Comparison of ENCODE assay signal across 1 cellular context in the genomic region with DNA sequence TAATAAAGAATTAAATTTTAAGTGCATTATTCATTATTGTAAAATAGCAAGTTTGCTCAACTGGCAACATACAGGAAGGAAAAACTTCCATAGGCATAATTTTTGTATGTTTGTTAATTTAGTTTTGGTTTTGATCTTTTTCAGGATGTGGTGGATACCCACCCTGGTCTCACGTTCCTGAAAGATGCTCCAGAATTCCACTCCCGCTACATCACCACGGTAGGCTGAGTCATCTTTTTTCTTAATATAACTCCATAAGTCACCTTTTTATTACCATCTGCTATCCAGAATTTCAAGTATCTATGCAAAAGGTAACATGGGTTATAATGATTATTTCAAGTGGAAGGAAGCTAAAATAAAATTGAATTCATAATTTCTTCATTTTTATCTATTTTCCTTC.
TF ChIP-seq lines count a peak whose summit lies in the region.

No MANE protein-coding gene starts in this region.

TF ChIP-seq in IMR-90, 13 proteins besides CTCF, POLR2A, EP300 and RAD21:
- TF ChIP-seq MAZ (IDR thresholded peaks at IDR 0.05; ENCODE audit: borderline replicate concordance, low read depth, low read length) (no peak), RFX5 (IDR thresholded peaks at IDR 0.05; ENCODE audit: low read depth, low read length) (no peak), BHLHE40 (IDR thresholded peaks at IDR 0.05; ENCODE audit: low read depth, low read length) (peak; percentile 92), MXI1 (IDR thresholded peaks at IDR 0.05; ENCODE audit: borderline replicate concordance, low read depth, low read length) (no peak), RCOR1 (IDR thresholded peaks at IDR 0.05; ENCODE audit: insufficient replicate concordance, low read length) (no peak), NFE2L2 (IDR thresholded peaks at IDR 0.05; ENCODE audit: low read depth, low read length) (no peak), SMC3 (IDR thresholded peaks at IDR 0.05; ENCODE audit: low read depth, low read length) (no peak), MAFK (IDR thresholded peaks at IDR 0.05; ENCODE audit: low read depth, low read length) (0 out of 2 replicates have a peak, but pooled peaks have one; percentile 58), FOS (IDR thresholded peaks at IDR 0.05; ENCODE audit: low read depth, low read length) (peak; percentile 59; the same call in 1 of the 2 replicates), CHD1 (IDR thresholded peaks at IDR 0.05; ENCODE audit: low read depth, low read length) (no peak), CEBPB (IDR thresholded peaks at IDR 0.05; ENCODE audit: low read depth, low read length) (no peak), USF2 (IDR thresholded peaks at IDR 0.05; ENCODE audit: low read depth, low read length) (no peak)
- TF ChIP-seq, protein P1, sequence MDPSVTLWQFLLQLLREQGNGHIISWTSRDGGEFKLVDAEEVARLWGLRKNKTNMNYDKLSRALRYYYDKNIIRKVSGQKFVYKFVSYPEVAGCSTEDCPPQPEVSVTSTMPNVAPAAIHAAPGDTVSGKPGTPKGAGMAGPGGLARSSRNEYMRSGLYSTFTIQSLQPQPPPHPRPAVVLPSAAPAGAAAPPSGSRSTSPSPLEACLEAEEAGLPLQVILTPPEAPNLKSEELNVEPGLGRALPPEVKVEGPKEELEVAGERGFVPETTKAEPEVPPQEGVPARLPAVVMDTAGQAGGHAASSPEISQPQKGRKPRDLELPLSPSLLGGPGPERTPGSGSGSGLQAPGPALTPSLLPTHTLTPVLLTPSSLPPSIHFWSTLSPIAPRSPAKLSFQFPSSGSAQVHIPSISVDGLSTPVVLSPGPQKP (IDR thresholded peaks at IDR 0.05; ENCODE audit: borderline replicate concordance, low read depth, low read length) = no peak
